In the genomic region with DNA sequence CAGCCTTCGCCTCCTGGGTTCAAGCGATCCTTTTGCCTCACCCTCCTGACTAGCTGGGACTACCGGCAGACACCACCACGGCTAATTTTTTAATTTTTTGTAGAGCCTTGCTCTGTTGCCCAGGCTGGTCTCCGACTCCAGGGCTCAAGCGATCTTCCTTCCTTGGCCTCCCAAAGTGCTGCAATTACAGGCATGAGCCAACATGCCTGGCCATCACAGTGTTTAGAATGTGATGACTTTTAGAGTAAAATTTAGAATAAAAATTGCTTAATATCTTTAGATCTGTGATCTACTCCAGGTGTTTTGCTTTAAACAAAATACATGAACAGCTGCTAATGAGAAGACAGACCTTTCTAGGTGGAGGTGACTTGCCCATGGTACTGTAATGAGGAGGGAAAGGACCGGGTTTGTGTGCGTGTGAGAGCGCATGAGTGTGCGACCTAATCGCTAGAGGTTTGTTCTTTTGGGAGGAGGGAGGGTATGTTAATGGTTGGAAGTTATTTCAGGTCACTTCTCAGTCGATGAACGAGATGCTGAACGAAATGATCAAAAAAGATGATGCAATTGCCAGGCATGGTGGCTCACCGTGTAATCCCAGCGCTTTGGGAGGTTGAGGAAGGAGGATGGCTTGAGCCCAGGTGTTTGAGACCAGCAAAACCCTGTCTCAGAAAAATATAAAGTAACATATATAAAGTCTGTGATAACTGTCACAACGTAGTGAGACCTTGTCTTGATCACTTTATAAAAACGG, we compare ENCODE assay signal across 10 cellular contexts. TPM values are rescaled to one million over a fixed set of nuclear protein-coding genes. Genes with fewer than 3 reads are reported as not detected.
DNase-seq lines count a peak whose midpoint lies in the region; ATAC-seq and TF ChIP-seq lines count a peak whose summit lies in the region.
"Had no signal": no experiment of that assay in that cellular context is flagged by ENCODE, and none has a peak within 500 bp of the region (broad histone marks: within the 10 kb centered on the region; RNA-seq: fewer than 3 reads in every experiment).

No MANE protein-coding gene starts in this region.

- H3K9me3 Mint-ChIP-seq in activated T-cell treated with anti-CD3 and anti-CD28 coated beads, Interleukin-2, amount 50 U/mL, for 24 hours = no peaks in the 10 kb centered on the region
- H3K9me3 Mint-ChIP-seq in activated T-helper 17 cell treated with anti-CD3 and anti-CD28 coated beads, Interleukin-2, amount 50 U/mL, for 72 hours = no peaks in the 10 kb centered on the region

- no peak for ATAC-seq in activated T-helper 17 cell treated with anti-CD3 and anti-CD28 coated beads, Interleukin-2, amount 50 U/mL, for 72 hours (replicated peaks)
- ATAC-seq in thoracic aorta (ENCODE audit: insufficient number of reproducible peaks, low FRiP score, low read depth) = no peak
- ATAC-seq in HG03039 (IDR thresholded peaks at IDR 0.05; ENCODE audit: unreplicated experiment) = no peak
- ATAC-seq in GM19452 (IDR thresholded peaks at IDR 0.05; ENCODE audit: unreplicated experiment) = no peak

- TF ChIP-seq CTCF in thoracic aorta (IDR thresholded peaks at IDR 0.05) = no peak

- H3K27ac ChIP-seq in iPS-18a (ENCODE audit: low read length) = no peak overlapping the region
- no peak overlapping the region for H3K27ac ChIP-seq in thoracic aorta

- peak overlapping the region; percentile 35 for H3K27ac Mint-ChIP-seq in activated T-cell treated with anti-CD3 and anti-CD28 coated beads, Interleukin-2, amount 50 U/mL, for 24 hours
- peak overlapping the region; percentile 49 for H3K27ac Mint-ChIP-seq in activated T-helper 17 cell treated with anti-CD3 and anti-CD28 coated beads, Interleukin-2, amount 50 U/mL, for 72 hours

- peaks cover 12% of the 10 kb centered on the region for H3K4me1 ChIP-seq in iPS-18a (ENCODE audit: control insufficient read depth, low read depth, low read length)
- peaks cover 10 to 21% of the 10 kb centered on the region in 2 donors for H3K4me1 ChIP-seq in thoracic aorta (ENCODE audit: control insufficient read depth in 1 of 2, low read depth in 2 of 2)

- H3K9me3 ChIP-seq in iPS-18a (ENCODE audit: control insufficient read depth, low read depth, low read length) (no peaks in the 10 kb centered on the region), thoracic aorta (no peaks in the 10 kb centered on the region)
- H3K9me3 ChIP-seq: vagina had no signal

- H3K4me3 Mint-ChIP-seq in activated T-cell treated with anti-CD3 and anti-CD28 coated beads, Interleukin-2, amount 50 U/mL, for 24 hours = peak overlapping the region; percentile 81
- peak overlapping the region; percentile 90 for H3K4me3 Mint-ChIP-seq in activated T-helper 17 cell treated with anti-CD3 and anti-CD28 coated beads, Interleukin-2, amount 50 U/mL, for 72 hours

- no peaks in the 10 kb centered on the region for H3K27me3 Mint-ChIP-seq in activated T-cell treated with anti-CD3 and anti-CD28 coated beads, Interleukin-2, amount 50 U/mL, for 24 hours
- H3K27me3 Mint-ChIP-seq in activated T-helper 17 cell treated with anti-CD3 and anti-CD28 coated beads, Interleukin-2, amount 50 U/mL, for 72 hours = no peaks in the 10 kb centered on the region

- peak overlapping the region; percentile 80 for H3K9ac ChIP-seq in iPS-18a (ENCODE audit: low read length)

- DNase-seq in activated T-cell treated with anti-CD3 and anti-CD28 coated beads, Interleukin-2, amount 50 U/mL, for 24 hours = no peak
- DNase-seq in activated T-cell treated with anti-CD3 and anti-CD28 coated beads, Interleukin-2, amount 50 U/mL, for 1 hour = no peak
- no peak for DNase-seq in thoracic aorta (ENCODE audit: low spot score)
- DNase-seq in EL = no peak
- DNase-seq: RPMI8226 had no signal

- H3K4me3 ChIP-seq in iPS-18a (ENCODE audit: low read length) = peak overlapping the region; percentile 92
- peak overlapping the region; percentile 95 for H3K4me3 ChIP-seq in thoracic aorta

- peaks cover 36% of the 10 kb centered on the region for H3K36me3 Mint-ChIP-seq in activated T-cell treated with anti-CD3 and anti-CD28 coated beads, Interleukin-2, amount 50 U/mL, for 24 hours (ENCODE audit: low read depth)
- peaks cover 26% of the 10 kb centered on the region for H3K36me3 Mint-ChIP-seq in activated T-helper 17 cell treated with anti-CD3 and anti-CD28 coated beads, Interleukin-2, amount 50 U/mL, for 72 hours (ENCODE audit: low read depth)

- H3K4me1 Mint-ChIP-seq in activated T-cell treated with anti-CD3 and anti-CD28 coated beads, Interleukin-2, amount 50 U/mL, for 24 hours (ENCODE audit: low read depth) = peaks cover 48% of the 10 kb centered on the region
- H3K4me1 Mint-ChIP-seq in activated T-helper 17 cell treated with anti-CD3 and anti-CD28 coated beads, Interleukin-2, amount 50 U/mL, for 72 hours = peaks cover 23% of the 10 kb centered on the region

- peaks cover 15% of the 10 kb centered on the region for H3K36me3 ChIP-seq in iPS-18a (ENCODE audit: control insufficient read depth, low read depth, low read length)
- H3K36me3 ChIP-seq in thoracic aorta = no peaks in the 10 kb centered on the region
- H3K36me3 ChIP-seq: vagina had no signal

- H3K27me3 ChIP-seq in iPS-18a (ENCODE audit: control insufficient read depth, insufficient read depth, low read length) = no peaks in the 10 kb centered on the region
- H3K27me3 ChIP-seq in thoracic aorta (replicated peaks; ENCODE audit: insufficient read depth) = no peaks in the 10 kb centered on the region
- H3K27me3 ChIP-seq: vagina had no signal

RNA-seq across cellular contexts. Expression of gene CNOT6, which starts 2.0 kb away (rescaled TPM):
- total RNA-seq in activated T-helper 17 cell treated with anti-CD3 and anti-CD28 coated beads, Interleukin-2, amount 50 U/mL, for 72 hours = 10 to 100 TPM; 23.9 to 38.7 TPM
- total RNA-seq in thoracic aorta = 10 to 100 TPM; 19.5 to 24.8 TPM
